9 cellular contexts compared by ENCODE assay signal in the genomic region with DNA sequence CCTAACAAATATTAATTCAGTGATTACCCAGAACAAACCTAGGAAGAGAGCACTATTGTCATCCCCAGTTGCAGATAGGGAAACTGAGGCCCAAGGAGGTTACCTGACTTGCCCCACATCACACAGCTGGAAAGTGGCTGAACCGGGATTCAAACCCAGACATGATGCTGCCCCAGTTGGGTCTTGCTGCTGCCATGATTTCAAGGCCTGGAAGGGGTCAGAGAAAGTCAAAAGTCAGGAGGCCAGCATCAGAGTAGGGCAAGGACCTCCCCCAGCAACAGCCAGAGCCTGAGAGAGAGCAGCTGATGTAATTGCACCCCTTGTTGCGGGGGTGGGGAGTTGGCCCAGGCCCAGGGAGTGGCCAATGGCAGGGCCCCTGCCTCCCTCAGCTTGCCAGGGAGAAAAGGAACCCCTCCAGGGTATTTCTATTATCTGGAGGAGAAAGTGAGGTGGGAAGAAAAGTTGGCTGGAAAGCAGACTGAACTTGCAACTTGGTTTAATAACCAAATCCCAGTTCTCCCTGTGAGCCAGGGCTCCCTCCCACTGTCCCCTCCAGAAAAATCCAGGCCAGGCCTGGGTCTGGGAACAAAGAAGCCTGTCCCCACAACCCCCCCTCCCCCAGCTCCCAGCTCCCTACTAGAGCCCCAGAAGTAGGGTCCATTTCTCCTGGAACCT.
A peak's percentile ranks its signal among the peaks of the same experiment; 100 is the strongest.
DNase-seq lines count a peak whose midpoint lies in the region; FAIRE-seq and TF ChIP-seq lines count a peak whose summit lies in the region.
"Had no signal": no experiment of that assay in that cellular context is flagged by ENCODE, and none has a peak within 500 bp of the region (broad histone marks: within the 10 kb centered on the region; RNA-seq: fewer than 3 reads in every experiment).

No MANE protein-coding gene starts in this region.

- H4K20me1 ChIP-seq in mammary epithelial cell (ENCODE audit: insufficient read depth, low read length) = no peaks in the 10 kb centered on the region

- no peak for TF ChIP-seq CTCF in mammary epithelial cell (conservative IDR thresholded peaks at IDR 0.05 in 1 of 2, IDR thresholded peaks at IDR 0.05 in 1 of 2; ENCODE audit: extremely low read depth in 1 of 2, insufficient read depth in 1 of 2, low read depth in 1 of 2, low read length in 2 of 2)
- no peak for TF ChIP-seq CTCF in kidney (IDR thresholded peaks at IDR 0.05; ENCODE audit: borderline replicate concordance, extremely low read depth, insufficient read depth)
- TF ChIP-seq CTCF in transverse colon (IDR thresholded peaks at IDR 0.05) = no peak
- TF ChIP-seq CTCF in foreskin fibroblast (IDR thresholded peaks at IDR 0.05; ENCODE audit: low read depth, low read length) = no peak

- H3K4me1 ChIP-seq in mammary epithelial cell (ENCODE audit: insufficient read depth, low read length) (peaks cover 61% of the 10 kb centered on the region), kidney (ENCODE audit: control insufficient read depth in 1 of 2, insufficient read depth in 1 of 2, low read depth in 1 of 2, low read length in 2 of 2) (peaks cover 0 to 6% of the 10 kb centered on the region in 2 donors), transverse colon (peaks cover 7 to 23% (median 15%) of the 10 kb centered on the region in 4 donors)

- H3K4me2 ChIP-seq in mammary epithelial cell (ENCODE audit: insufficient read depth, low read depth, low read length) = peak overlapping the region; percentile 23

- no peaks in the 10 kb centered on the region for H3K36me3 ChIP-seq in mammary epithelial cell (ENCODE audit: insufficient read depth, low read length)
- no peaks in the 10 kb centered on the region for H3K36me3 ChIP-seq in kidney (ENCODE audit: control insufficient read depth in 1 of 2, insufficient read depth in 2 of 2, low read length in 2 of 2)
- H3K36me3 ChIP-seq in transverse colon = no peaks in the 10 kb centered on the region

- H3K9ac ChIP-seq in mammary epithelial cell (ENCODE audit: insufficient read depth, low read length) (peak overlapping the region; percentile 44), kidney (ENCODE audit: low read length in 2 of 2) (no peak overlapping the region)
- H3K9ac ChIP-seq: parathyroid adenoma had no signal

- dilution Hi-C loops in mammary epithelial cell (cut with HindIII; ENCODE audit: low sequenced_read_pairs) = no loop called here

- TF ChIP-seq POLR2A in transverse colon (IDR thresholded peaks at IDR 0.05) = no peak

- intact Hi-C loops in mammary epithelial cell (cut with micrococcal nuclease) (no loop called here), kidney (cut with DNase I) (no loop called here), transverse colon (cut with DNase I; ENCODE audit: low total_unique reads) (no loop called here)

- FAIRE-seq in kidney (lab: Jason Lieb, UNC) = no peak

- no peak overlapping the region for H2AFZ ChIP-seq in mammary epithelial cell (ENCODE audit: low read depth, low read length)
- H2AFZ ChIP-seq: parathyroid adenoma had no signal

- DNase-seq in HT-29 (ENCODE audit: low spot score) (peak; percentile 3), mammary epithelial cell (no peak), kidney (peak; percentile 48), transverse colon (no peak), foreskin fibroblast (no peak), 8988T (no peak), H4 (ENCODE audit: low spot score) (no peak)
- DNase-seq: NCI-H2107 had no signal

- WGBS in mammary epithelial cell (ENCODE audit: low coverage, missing lambda C conversion rate) = 20% methylated on average over 2 of the region's 2 CpGs
- 76% methylated on average over 2 of the region's 2 CpGs; no CpG with 5 or more reads in 1 of the 2 donors for WGBS in transverse colon (ENCODE audit: low coverage in 1 of 2), 2 donors

- CTCF ChIA-PET in mammary epithelial cell (lab: Charles Lee; ENCODE audit: low non-redundant PET) = interaction anchor here (0.7 to 1.0 kb wide), 2 partner anchors 8 to 274 kb away, joined by 3 to 4 read pairs; no protein-coding TSS in a partner anchor

- H3K27me3 ChIP-seq in mammary epithelial cell (ENCODE audit: insufficient read depth, low read length) = no peaks in the 10 kb centered on the region
- no peaks in the 10 kb centered on the region for H3K27me3 ChIP-seq in transverse colon

- in situ Hi-C loops in mammary epithelial cell (cut with MboI; ENCODE audit: low sequenced_read_pairs in 2 of 2) = no loop called here
- in situ Hi-C loops in transverse colon (cut with MboI; ENCODE audit: low pct_ligation_motif_present in 1 of 4, low pct_unique_long_range_greater_than_20kb in 1 of 4, low sequenced_read_pairs in 3 of 4) = no loop called here

- BruUV-seq in mammary epithelial cell (replicated peaks; lab: Mats Ljungman, UMichigan) = no TSS peak

- H3K9me3 ChIP-seq in mammary epithelial cell (replicated peaks; ENCODE audit: insufficient read depth, low read length) (no peaks in the 10 kb centered on the region), kidney (ENCODE audit: control insufficient read depth in 1 of 2, low read length in 2 of 2) (no peaks in the 10 kb centered on the region), transverse colon (no peaks in the 10 kb centered on the region)

- no peaks in the 10 kb centered on the region for H3K79me2 ChIP-seq in mammary epithelial cell (ENCODE audit: insufficient read depth, low read length)
- H3K79me2 ChIP-seq: parathyroid adenoma had no signal

- no peak for TF ChIP-seq EP300 in transverse colon (IDR thresholded peaks at IDR 0.05; ENCODE audit: low read depth)

- H3K27ac ChIP-seq in mammary epithelial cell (ENCODE audit: insufficient read depth, low read depth, low read length) (peak overlapping the region; percentile 66), kidney (ENCODE audit: low read depth in 2 of 2, low read length in 2 of 2) (no peak overlapping the region), transverse colon (peak overlapping the region; percentile 15 to 35 (median 21))
- H3K27ac ChIP-seq: parathyroid adenoma had no signal

- no peak overlapping the region for H3K4me3 ChIP-seq in mammary epithelial cell (replicated peaks in 1 of 3; ENCODE audit: insufficient read depth in 1 of 3, low read depth in 2 of 3, low read length in 3 of 3)
- no peak overlapping the region for H3K4me3 ChIP-seq in kidney (ENCODE audit: low read length in 2 of 2)
- no peak overlapping the region for H3K4me3 ChIP-seq in transverse colon
- H3K4me3 ChIP-seq in foreskin fibroblast (ENCODE audit: low read depth in 1 of 2, low read length in 2 of 2) = no peak overlapping the region

Comparison
In these comparisons a context has a peak if more than half of its experiments do, and no peak if none do; other contexts are left out.
1. DNase-seq: peak in HT-29 (single experiment) and kidney (single experiment); none in mammary epithelial cell (single experiment), transverse colon (single experiment), foreskin fibroblast (0 of 2), 8988T (single experiment) and H4 (single experiment).
2. H3K27ac ChIP-seq: peak in mammary epithelial cell (single experiment) and transverse colon (4 of 4); none in kidney (0 of 2).